17 cellular contexts compared by ENCODE assay signal in genomic region chr1:31020007-31020790, GRCh38. TPM values are rescaled to one million over a fixed set of nuclear protein-coding genes. Genes with fewer than 3 reads are reported as not detected.
DNase-seq lines count a peak whose midpoint lies in the region; ATAC-seq and FAIRE-seq lines count a peak whose summit lies in the region.
"Had no signal": no experiment of that assay in that cellular context is flagged by ENCODE, and none has a peak within 500 bp of the region (broad histone marks: within the 10 kb centered on the region; RNA-seq: fewer than 3 reads in every experiment).

No MANE protein-coding gene starts in this region.

- no peak for ATAC-seq in CD4-positive, CD25-positive, alpha-beta regulatory T cell (ENCODE audit: low read depth in 2 of 2)
- no peak for ATAC-seq in Right ventricle myocardium superior (ENCODE audit: poor library complexity)

- intact Hi-C loops in Right ventricle myocardium superior (cut with DNase I), result no loop called here

- H3K4me3 ChIP-seq in CD4-positive, CD25-positive, alpha-beta regulatory T cell (ENCODE audit: low read depth, low read length), result peak overlapping the region; percentile 57
- H3K4me3 ChIP-seq: coronary artery, esophagus squamous epithelium, lung, MG63, suprapubic skin had no signal

- no peaks in the 10 kb centered on the region for H3K9me3 Mint-ChIP-seq in CD4-positive, CD25-positive, alpha-beta regulatory T cell

- H3K36me3 Mint-ChIP-seq in CD4-positive, CD25-positive, alpha-beta regulatory T cell, result peaks cover 23% of the 10 kb centered on the region

- DNase-seq in Ammon's horn (ENCODE audit: low spot score) (peak; percentile 17), NCI-H69 (lab: John Stamatoyannopoulos, UW) (peak; percentile 93), epithelial cell of prostate (ENCODE audit: low read depth, low spot score) (no peak), frontal cortex (ENCODE audit: low spot score in 2 of 2) (no peak), retina (no peak), Right ventricle myocardium superior (no peak)
- no peak for DNase-seq in CD4-positive, CD25-positive, alpha-beta regulatory T cell
- DNase-seq: amniotic stem cell; COR-L47; esophagus squamous epithelium; MG63; NK-92 treated with Interleukin-12 subunit alpha and Interleukin-12 subunit beta, amount 100 ng/mL, for 24 hours; occipital lobe; SIG-M5 had no signal

- H3K9me3 ChIP-seq in CD4-positive, CD25-positive, alpha-beta regulatory T cell (ENCODE audit: control insufficient read depth in 2 of 2, low read length in 2 of 2), result no peaks in the 10 kb centered on the region
- H3K9me3 ChIP-seq: esophagus squamous epithelium, MG63, suprapubic skin had no signal

- peak overlapping the region in 3 of 4 donors; percentile 48 to 67 (median 62) for H3K4me3 Mint-ChIP-seq in CD4-positive, CD25-positive, alpha-beta regulatory T cell

- peaks cover 47 to 92% (median 69%) of the 10 kb centered on the region in 4 donors for H3K4me1 Mint-ChIP-seq in CD4-positive, CD25-positive, alpha-beta regulatory T cell

- peaks cover 51% of the 10 kb centered on the region for H3K4me1 ChIP-seq in CD4-positive, CD25-positive, alpha-beta regulatory T cell (ENCODE audit: control insufficient read depth, insufficient read depth, low read length, poor library complexity, severe bottlenecking)

- peak overlapping the region; percentile 34 for H3K27ac ChIP-seq in CD4-positive, CD25-positive, alpha-beta regulatory T cell (ENCODE audit: insufficient read depth, low read length, poor library complexity, severe bottlenecking)
- peak overlapping the region; percentile 1 for H3K27ac ChIP-seq in epithelial cell of prostate
- H3K27ac ChIP-seq: coronary artery, esophagus squamous epithelium, suprapubic skin had no signal

- H3K27me3 Mint-ChIP-seq in CD4-positive, CD25-positive, alpha-beta regulatory T cell, result no peaks in the 10 kb centered on the region

- H3K27ac Mint-ChIP-seq in CD4-positive, CD25-positive, alpha-beta regulatory T cell, result peak overlapping the region in 2 of 3 donors; percentile 52 to 81

- no peaks in the 10 kb centered on the region for H3K27me3 ChIP-seq in CD4-positive, CD25-positive, alpha-beta regulatory T cell (ENCODE audit: control insufficient read depth, insufficient read depth, low read length)
- H3K27me3 ChIP-seq: esophagus squamous epithelium, MG63, suprapubic skin had no signal

- H3K36me3 ChIP-seq in CD4-positive, CD25-positive, alpha-beta regulatory T cell (ENCODE audit: control insufficient read depth, insufficient read depth, low read length), result peaks cover 31% of the 10 kb centered on the region

- FAIRE-seq in frontal cortex (lab: Jason Lieb, UNC), result no peak

RNA-seq across cellular contexts. Expression of gene PUM1, which starts 45.3 kb away (rescaled TPM):
- 283 TPM for total RNA-seq in CD4-positive, CD25-positive, alpha-beta regulatory T cell
- 100 to 1,000 TPM; 108 to 149 (median 132) TPM for polyA plus RNA-seq in CD4-positive, CD25-positive, alpha-beta regulatory T cell
- total RNA-seq in frontal cortex (123 TPM), Right ventricle myocardium superior (66.1 TPM)

Comparison
In these comparisons a context has a peak if more than half of its experiments do, and no peak if none do; other contexts are left out.
1. DNase-seq: peak in Ammon's horn (single experiment) and NCI-H69 (single experiment); none in CD4-positive, CD25-positive, alpha-beta regulatory T cell (0 of 3), epithelial cell of prostate (single experiment), frontal cortex (0 of 2), retina (single experiment) and Right ventricle myocardium superior (single experiment).